ENCODE assay signal across 8 cellular contexts in genomic region chr7:108001759-108002725, GRCh38. TPM values are rescaled to one million over a fixed set of nuclear protein-coding genes. Genes with fewer than 3 reads are reported as not detected.
DNase-seq lines count a peak whose midpoint lies in the region; ATAC-seq and TF ChIP-seq lines count a peak whose summit lies in the region.

No MANE protein-coding gene starts in this region.

- H3K27me3 ChIP-seq in duodenal mucosa (ENCODE audit: control insufficient read depth in 1 of 2, insufficient read depth in 2 of 2, low read length in 2 of 2), result peaks cover 0 to 4% of the 10 kb centered on the region in 2 donors
- H3K27me3 ChIP-seq in vagina, result no peaks in the 10 kb centered on the region

- intact Hi-C loops in vagina (cut with DNase I), result loop anchor here (10.0 kb wide), 1 partner anchor 57 kb away; no protein-coding TSS in a partner anchor

- H3K4me1 Mint-ChIP-seq in memory B cell, result peaks cover 7% of the 10 kb centered on the region

- TF ChIP-seq CTCF in GM12865 (IDR thresholded peaks at IDR 0.05; ENCODE audit: insufficient read depth, low read depth, low read length, missing control alignments) (no peak), vagina (IDR thresholded peaks at IDR 0.05) (no peak)

- H3K36me3 ChIP-seq in duodenal mucosa (ENCODE audit: control insufficient read depth in 1 of 2, insufficient read depth in 2 of 2, low read length in 2 of 2), result no peaks in the 10 kb centered on the region
- no peaks in the 10 kb centered on the region for H3K36me3 ChIP-seq in vagina

- ATAC-seq in memory B cell (ENCODE audit: low read depth), result no peak
- no peak for ATAC-seq in GM18858 (IDR thresholded peaks at IDR 0.05; ENCODE audit: unreplicated experiment)

- H3K27ac ChIP-seq in duodenal mucosa (ENCODE audit: low read depth, low read length) (peak overlapping the region; percentile 61), vagina (peak overlapping the region; percentile 65)

- H3K27ac Mint-ChIP-seq in memory B cell, result no peak overlapping the region

- H3K4me3 ChIP-seq in GM12865 (ENCODE audit: low read depth, low read length) (peak overlapping the region; percentile 33; the same call in 1 of the 2 replicates), duodenal mucosa (ENCODE audit: low read depth in 1 of 2, low read length in 2 of 2) (peak overlapping the region; percentile 86 to 87), vagina (peak overlapping the region; percentile 66 to 72)

- H3K4me1 ChIP-seq in duodenal mucosa (ENCODE audit: control insufficient read depth in 1 of 2, insufficient read depth in 2 of 2, low read length in 2 of 2) (peaks cover 52 to 56% of the 10 kb centered on the region in 2 donors), vagina (peaks cover 28% of the 10 kb centered on the region)

- H3K27me3 Mint-ChIP-seq in memory B cell, result peaks cover 23% of the 10 kb centered on the region

- DNase-seq in GM12865 (ENCODE audit: low read depth) (no peak), NCI-H748 (lab: John Stamatoyannopoulos, UW; ENCODE audit: unreplicated experiment) (peak; percentile 48), memory B cell (ENCODE audit: low spot score in 2 of 2) (no peak), vagina (ENCODE audit: extremely low spot score in 2 of 2) (no peak), NOMO-1 treated with DMSO at 0.1 percent for 48 hours (lab: John Stamatoyannopoulos, UW; ENCODE audit: unreplicated experiment) (no peak)
- DNase-seq in activated effector memory CD4-positive, alpha-beta T cell treated with Interleukin-2 at 50 U/mL for 16 hours, result no peak

- H3K9me3 Mint-ChIP-seq in memory B cell, result no peaks in the 10 kb centered on the region

- H3K4me3 Mint-ChIP-seq in memory B cell, result peak overlapping the region; percentile 71

- no peaks in the 10 kb centered on the region for H3K9me3 ChIP-seq in duodenal mucosa (ENCODE audit: control insufficient read depth in 1 of 2, low read length in 2 of 2)
- H3K9me3 ChIP-seq in vagina, result no peaks in the 10 kb centered on the region

- peaks cover 3% of the 10 kb centered on the region for H3K36me3 Mint-ChIP-seq in memory B cell

- no peak for TF ChIP-seq POLR2A in vagina (IDR thresholded peaks at IDR 0.05)

- peak overlapping the region; percentile 67 to 87 for H3K9ac ChIP-seq in duodenal mucosa (ENCODE audit: low read depth in 1 of 2, low read length in 2 of 2)

RNA-seq across cellular contexts. Expression of gene LAMB1, which starts 0.9 kb away (rescaled TPM):
- total RNA-seq in vagina, result 152 TPM

Comparison
In these comparisons a context has a peak if more than half of its experiments do, and no peak if none do; other contexts are left out.
1. H3K4me3 ChIP-seq: peak in every context shown above with its lines; median percentile 86 in duodenal mucosa; 69 in vagina; 33 in GM12865.